ENCODE assay signal across 19 cellular contexts in the genomic region with DNA sequence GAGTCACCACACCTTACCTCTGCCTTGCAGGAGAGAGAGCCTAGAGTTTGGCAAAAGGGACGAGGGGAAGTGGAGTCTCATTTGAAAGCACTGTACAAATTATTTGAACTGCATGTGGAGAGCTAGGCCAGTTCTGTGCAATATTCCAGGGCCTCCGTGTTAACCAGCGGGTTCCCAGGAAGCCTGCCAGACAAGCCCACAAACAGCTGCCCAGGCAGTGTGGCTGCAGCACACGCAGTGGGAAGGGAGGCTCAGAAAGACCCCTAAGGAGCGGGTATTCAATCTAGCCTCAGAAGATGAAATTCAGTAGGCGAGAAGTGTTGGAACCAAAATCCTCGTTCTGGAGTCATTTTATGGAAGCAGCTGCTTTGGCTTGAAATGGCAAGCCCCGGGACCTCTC. TPM values are rescaled to one million over a fixed set of nuclear protein-coding genes. Genes with fewer than 3 reads are reported as not detected.
"Had no signal": no experiment of that assay in that cellular context is flagged by ENCODE, and none has a peak within 500 bp of the region (broad histone marks: within the 10 kb centered on the region; RNA-seq: fewer than 3 reads in every experiment).

No MANE protein-coding gene starts in this region.

- H3K4me3 ChIP-seq: skin epidermis had no signal

- DNase-seq: activated CD4-positive, alpha-beta T cell treated with anti-CD3 and anti-CD28 coated beads for 36 hours; activated CD4-positive, alpha-beta T cell treated with anti-CD3 and anti-CD28 coated beads, Interleukin-2, amount 50 U/mL, for 48 hours; activated gamma-delta T cell treated with Interleukin-2 at 50 U/mL for 16 hours; activated T-cell treated with anti-CD3 and anti-CD28 coated beads for 4 hours; foreskin fibroblast; mesendoderm; natural killer cell; occipital lobe; stimulated activated CD4-positive, alpha-beta T cell treated with anti-CD3 and anti-CD28 coated beads, Interleukin-2, amount 100 ng/mL, for 48 hours; T-helper 2 cell had no signal

- H3K27ac ChIP-seq: epithelial cell of prostate, skin epidermis had no signal

RNA-seq across cellular contexts. Expression of gene CNGA3, which starts 30.7 kb away (rescaled TPM):
- total RNA-seq: activated CD4-positive, alpha-beta T cell treated with anti-CD3 and anti-CD28 coated beads for 36 hours; activated T-helper 1 cell treated with anti-CD3 and anti-CD28 coated beads, Interleukin-12 subunit alpha, Interleukin-12 subunit beta, Interleukin-2, Interleukin-4 antibody, amounts not matched to agents 30 ng/mL and 10 ng/mL and 1 ng/mL, durations not matched to agents 14 hours and 24 hours and 36 hours; cardiac septum; dermis microvascular lymphatic vessel endothelial cell; glomerular endothelial cell; lower leg skin; mucosa of gallbladder; natural killer cell; WTC11 had no signal
